Comparison of ENCODE assay signal across 4 cellular contexts in the genomic region with DNA sequence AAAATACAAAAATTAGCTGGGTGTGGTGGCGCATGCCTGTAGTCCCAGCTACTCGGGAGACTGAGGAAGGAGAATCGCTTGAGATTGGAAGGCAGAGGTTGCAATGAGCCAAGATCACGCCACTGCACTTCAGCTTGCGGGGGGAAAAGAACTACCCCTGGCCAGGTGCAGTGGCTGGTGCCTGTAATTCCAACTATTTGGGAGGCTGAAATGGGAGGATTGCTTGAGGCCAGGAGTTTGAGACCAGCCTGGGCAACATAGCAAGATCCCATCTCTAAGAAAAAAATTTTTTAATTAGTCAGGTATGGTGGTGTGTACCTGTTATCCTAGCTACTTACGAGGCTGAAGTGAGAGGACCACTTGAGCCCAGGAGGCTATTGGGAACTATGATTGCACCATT. TPM values are rescaled to one million over a fixed set of nuclear protein-coding genes. Genes with fewer than 3 reads are reported as not detected.
"Had no signal": no experiment of that assay in that cellular context is flagged by ENCODE, and none has a peak within 500 bp of the region (broad histone marks: within the 10 kb centered on the region; RNA-seq: fewer than 3 reads in every experiment).

No MANE protein-coding gene starts in this region.

RNA-seq across cellular contexts. Expression of a gene that starts 59.7 kb away (rescaled TPM):
- total RNA-seq: naive thymus-derived CD8-positive, alpha-beta T cell; occipital lobe; osteocyte; psoas muscle had no signal
